12 cellular contexts compared by ENCODE assay signal in the genomic region with DNA sequence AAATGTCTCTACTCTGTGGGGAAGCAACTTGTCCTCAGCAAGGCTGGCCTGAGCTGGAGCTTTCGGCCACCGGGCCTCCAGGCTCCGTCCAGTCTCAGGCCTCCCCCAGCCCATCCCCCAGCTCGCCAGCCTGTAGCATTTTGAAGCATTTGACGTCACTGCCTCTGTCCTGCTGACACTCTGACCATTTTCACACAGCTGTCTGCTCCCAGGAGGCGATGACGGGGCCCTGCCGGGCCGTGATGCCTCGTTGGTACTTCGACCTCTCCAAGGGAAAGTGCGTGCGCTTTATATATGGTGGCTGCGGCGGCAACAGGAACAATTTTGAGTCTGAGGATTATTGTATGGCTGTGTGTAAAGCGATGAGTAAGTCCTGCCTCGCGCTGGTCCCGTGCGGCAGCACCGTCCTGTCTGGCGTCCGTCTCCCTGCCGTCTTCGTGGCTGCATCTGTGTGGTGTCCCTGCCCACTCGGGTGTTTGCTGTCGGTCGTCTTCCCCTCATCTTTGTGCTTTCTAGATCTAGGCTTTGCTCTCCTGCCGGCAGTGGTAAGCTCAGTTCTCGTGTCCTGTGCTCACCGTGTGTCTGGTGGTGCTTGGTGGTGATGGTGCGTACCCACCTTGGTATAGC. TPM values are rescaled to one million over a fixed set of nuclear protein-coding genes. Genes with fewer than 3 reads are reported as not detected.
A peak's percentile ranks its signal among the peaks of the same experiment; 100 is the strongest.
DNase-seq lines count a peak whose midpoint lies in the region; ATAC-seq and TF ChIP-seq lines count a peak whose summit lies in the region.
"Had no signal": no experiment of that assay in that cellular context is flagged by ENCODE, and none has a peak within 500 bp of the region (broad histone marks: within the 10 kb centered on the region; RNA-seq: fewer than 3 reads in every experiment).

No MANE protein-coding gene starts in this region.

- peak overlapping the region; percentile 76 for H3K27ac Mint-ChIP-seq in Calu3 (ENCODE audit: unreplicated experiment)
- no peak overlapping the region for H3K27ac Mint-ChIP-seq in CD4-positive, alpha-beta T cell

- H3K4me3 Mint-ChIP-seq in Calu3 (ENCODE audit: low read depth, unreplicated experiment), result peak overlapping the region; percentile 34
- no peak overlapping the region for H3K4me3 Mint-ChIP-seq in CD4-positive, alpha-beta T cell

- H3K27me3 ChIP-seq in hepatocyte (no peaks in the 10 kb centered on the region), gastrocnemius medialis (no peaks in the 10 kb centered on the region)
- H3K27me3 ChIP-seq in CD4-positive, alpha-beta T cell (ENCODE audit: control insufficient read depth, insufficient read depth, low read length), result no peaks in the 10 kb centered on the region
- H3K27me3 ChIP-seq: BE2C, SJSA1 had no signal

- no peaks in the 10 kb centered on the region for H3K9me2 ChIP-seq in hepatocyte (replicated peaks; ENCODE audit: insufficient read depth)

- no peak for TF ChIP-seq CTCF in Calu3 (IDR thresholded peaks at IDR 0.05; ENCODE audit: unreplicated experiment)
- TF ChIP-seq CTCF in hepatocyte (IDR thresholded peaks at IDR 0.05; ENCODE audit: poor library complexity), result no peak
- no peak for TF ChIP-seq CTCF in gastrocnemius medialis (IDR thresholded peaks at IDR 0.05 in 4 of 5, conservative IDR thresholded peaks at IDR 0.05 in 1 of 5)
- no peak for TF ChIP-seq CTCF in CD4-positive, alpha-beta T cell (IDR thresholded peaks at IDR 0.05)
- TF ChIP-seq CTCF in lower leg skin (IDR thresholded peaks at IDR 0.05), result no peak

- peaks cover 34% of the 10 kb centered on the region for H3K36me3 Mint-ChIP-seq in Calu3 (ENCODE audit: insufficient read depth, unreplicated experiment)
- H3K36me3 Mint-ChIP-seq in CD4-positive, alpha-beta T cell (ENCODE audit: low read depth), result peaks cover 52% of the 10 kb centered on the region

- no peak overlapping the region for H3K4me3 ChIP-seq in hepatocyte
- no peak overlapping the region for H3K4me3 ChIP-seq in gastrocnemius medialis
- H3K4me3 ChIP-seq in lower leg skin (ENCODE audit: low read depth, poor library complexity, severe bottlenecking), result no peak overlapping the region
- H3K4me3 ChIP-seq: SJSA1 had no signal

- CTCF ChIA-PET in Calu3 (lab: Charles Lee), result interaction anchor here (0.6 to 1.8 kb wide), 8 partner anchors 8 to 200 kb away, joined by 4 to 16 read pairs (median 6); a partner anchor contains a TSS
- CTCF ChIA-PET in CD4-positive, alpha-beta T cell (lab: Charles Lee), result no interaction called here

- H3K27ac ChIP-seq in adipose tissue (ENCODE audit: low read depth, low read length) (peak overlapping the region; percentile 62), hepatocyte (peak overlapping the region; percentile 74), gastrocnemius medialis (peak overlapping the region; percentile 52 to 66 (median 61))
- H3K27ac ChIP-seq in CD4-positive, alpha-beta T cell (ENCODE audit: low read depth, low read length), result no peak overlapping the region
- H3K27ac ChIP-seq: SJSA1 had no signal

- POLR2A ChIA-PET in CD4-positive, alpha-beta T cell (lab: Charles Lee), result no interaction called here

- H3K9me3 Mint-ChIP-seq in Calu3 (ENCODE audit: low read depth, unreplicated experiment), result no peaks in the 10 kb centered on the region
- H3K9me3 Mint-ChIP-seq in CD4-positive, alpha-beta T cell, result no peaks in the 10 kb centered on the region

- H3K79me2 ChIP-seq in hepatocyte, result peaks cover 30% of the 10 kb centered on the region

- TF ChIP-seq POLR2A in gastrocnemius medialis (IDR thresholded peaks at IDR 0.05), result no peak
- no peak for TF ChIP-seq POLR2A in lower leg skin (IDR thresholded peaks at IDR 0.05)

- intact Hi-C loops in Calu3 (cut with micrococcal nuclease; ENCODE audit: unreplicated experiment), result loop anchor here (5.0 kb wide), 2 partner anchors 51 to 121 kb away; a partner anchor contains a TSS
- intact Hi-C loops in gastrocnemius medialis (cut with DNase I; ENCODE audit: low total_unique reads), result loop anchor here (2.0 kb wide), 1 partner anchor 121 kb away; a partner anchor contains a TSS
- intact Hi-C loops in CD4-positive, alpha-beta T cell (cut with DNase I, micrococcal nuclease), result no loop called here
- intact Hi-C loops in lower leg skin (cut with DNase I; ENCODE audit: low total_unique reads), result no loop called here

- H3K9me3 ChIP-seq in hepatocyte (ENCODE audit: low read depth) (no peaks in the 10 kb centered on the region), gastrocnemius medialis (no peaks in the 10 kb centered on the region)
- H3K9me3 ChIP-seq in CD4-positive, alpha-beta T cell (ENCODE audit: control insufficient read depth, low read length), result no peaks in the 10 kb centered on the region
- H3K9me3 ChIP-seq: BE2C, SJSA1 had no signal

- in situ Hi-C loops in gastrocnemius medialis (cut with MboI; ENCODE audit: low sequenced_read_pairs in 4 of 4), result loop anchor here in 1 of 4 donors (10.0 kb wide), 2 partner anchors 49 to 119 kb away; a partner anchor contains a TSS

- no peak for ATAC-seq in gastrocnemius medialis
- ATAC-seq in CD4-positive, alpha-beta T cell (ENCODE audit: poor library complexity), result no peak

- no peaks in the 10 kb centered on the region for H4K20me1 ChIP-seq in hepatocyte (ENCODE audit: insufficient read depth, poor library complexity, severe bottlenecking)

- BruUV-seq in Calu3 (replicated peaks; lab: Mats Ljungman, UMichigan), result no TSS peak

- H3K36me3 ChIP-seq in hepatocyte (replicated peaks; ENCODE audit: insufficient read depth, low read depth), result no peaks in the 10 kb centered on the region
- H3K36me3 ChIP-seq in gastrocnemius medialis, result peaks cover 0 to 31% of the 10 kb centered on the region in 2 donors

- DNase-seq in Calu3 (no peak), hepatocyte (ENCODE audit: low spot score) (no peak), gastrocnemius medialis (no peak), occipital lobe (lab: John Stamatoyannopoulos, UW) (no peak), lower leg skin (ENCODE audit: low spot score in 2 of 2) (no peak), DMS79 (lab: John Stamatoyannopoulos, UW) (no peak)
- no peak for DNase-seq in CD4-positive, alpha-beta T cell
- DNase-seq: activated CD8-positive, alpha-beta memory T cell treated with anti-CD3 and anti-CD28 coated beads, Interleukin-2, amount 50 U/mL, for 4 hours; BE2C; Karpas-422 had no signal

- peaks cover 5% of the 10 kb centered on the region for H3K4me1 ChIP-seq in hepatocyte (ENCODE audit: insufficient read depth)
- peaks cover 15 to 29% of the 10 kb centered on the region in 2 donors for H3K4me1 ChIP-seq in gastrocnemius medialis

- 91 to 94% (median 94%) methylated on average over 32 of the region's 32 CpGs for WGBS in adipose tissue, 3 donors
- WGBS in hepatocyte (ENCODE audit: low lambda C conversion rate, missing lambda C conversion rate), result 92% methylated on average over 32 of the region's 32 CpGs
- 93 to 95% methylated on average over 32 of the region's 32 CpGs for WGBS in lower leg skin, 2 donors

- H2AFZ ChIP-seq in hepatocyte, result no peak overlapping the region

- no peak overlapping the region for H3K4me2 ChIP-seq in hepatocyte

- no peaks in the 10 kb centered on the region for H3K27me3 Mint-ChIP-seq in Calu3 (ENCODE audit: unreplicated experiment)
- H3K27me3 Mint-ChIP-seq in CD4-positive, alpha-beta T cell, result no peaks in the 10 kb centered on the region

- H3K4me1 Mint-ChIP-seq in Calu3 (ENCODE audit: low read depth, unreplicated experiment), result peaks cover 47% of the 10 kb centered on the region
- H3K4me1 Mint-ChIP-seq in CD4-positive, alpha-beta T cell (ENCODE audit: low read depth), result peaks cover 39% of the 10 kb centered on the region

RNA-seq across cellular contexts. Expression of a gene that starts 36.1 kb away (rescaled TPM):
- total RNA-seq in Calu3 (2022) (153 and 174 TPM in 2 replicates), hepatocyte (80.8 and 85.2 TPM in 2 replicates), gastrocnemius medialis (1 to 10 TPM in 3 of 4 donors, under 1 TPM in 1; 0.20 to 2.2 (median 1.3) TPM), occipital lobe (not detected), lower leg skin (100 to 1,000 TPM in 1 of 4 donors, 10 to 100 TPM in 3; 75.4 to 107 (median 87.1) TPM)
- polyA plus RNA-seq in adipose tissue (10 to 100 TPM in 1 of 3 donors, 1 to 10 TPM in 2; 3.1 to 38.4 (median 5.2) TPM), hepatocyte (81.4 and 93.3 TPM in 2 replicates)
- under 1 TPM; 0.25 to 0.31 TPM for total RNA-seq in CD4-positive, alpha-beta T cell
- total RNA-seq: SJSA1 had no signal

RNA-seq across cellular contexts. Expression of a gene that starts 53.8 kb away (rescaled TPM):
- total RNA-seq in Calu3 (2022), result 446 and 447 TPM in 2 replicates
- 100 to 1,000 TPM in 2 of 3 donors, 10 to 100 TPM in 1; 80.0 to 251 (median 120) TPM for polyA plus RNA-seq in adipose tissue
- 485 and 500 TPM in 2 replicates for total RNA-seq in hepatocyte
- 475 and 481 TPM in 2 replicates for polyA plus RNA-seq in hepatocyte
- total RNA-seq in gastrocnemius medialis, result 100 to 1,000 TPM in 1 of 4 donors, 10 to 100 TPM in 3; 80.4 to 110 (median 82.1) TPM
- total RNA-seq in occipital lobe, result 220 TPM
- total RNA-seq in CD4-positive, alpha-beta T cell, result 10 to 100 TPM; 28.8 to 29.5 TPM
- 100 to 1,000 TPM; 125 to 226 (median 158) TPM for total RNA-seq in lower leg skin

Comparison
In these comparisons a context has a peak if more than half of its experiments do, and no peak if none do; other contexts are left out.
1. RNA of a gene that starts 36.1 kb away (total RNA-seq): 153 to 174 TPM in Calu3, 75.4 to 107 TPM in lower leg skin and 80.8 to 85.2 TPM in hepatocyte; 0.20 to 2.2 TPM in gastrocnemius medialis, 0.25 to 0.31 TPM in CD4-positive, alpha-beta T cell and not detected in occipital lobe (single experiment); every median in the first group is over 10 times any median in the second.
2. intact Hi-C loops: an anchor here in Calu3 (5.0 kb wide) and gastrocnemius medialis (2.0 kb wide); none called in CD4-positive, alpha-beta T cell and lower leg skin.